Comparison of ENCODE assay signal across 24 cellular contexts in the genomic region with DNA sequence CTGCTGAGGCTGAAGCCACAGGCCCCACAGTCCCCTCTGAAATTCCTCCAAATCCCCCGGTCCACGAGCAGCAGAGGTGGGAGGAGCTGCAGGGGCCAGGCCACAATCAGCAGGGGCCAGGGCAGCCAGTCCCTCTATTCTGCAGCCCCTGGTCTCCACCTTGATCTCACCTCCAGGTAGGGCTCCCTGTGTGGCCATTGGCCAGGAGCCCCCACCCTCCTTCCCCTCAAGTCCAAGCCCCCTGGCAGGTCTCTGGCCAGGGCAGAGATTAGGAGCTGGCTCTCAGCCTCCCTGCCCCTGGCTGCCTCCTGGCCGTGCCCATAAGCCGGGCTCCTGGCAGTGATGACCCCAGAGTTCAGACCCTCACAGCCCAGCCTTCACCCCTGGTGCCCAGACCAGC. TPM values are rescaled to one million over a fixed set of nuclear protein-coding genes. Genes with fewer than 3 reads are reported as not detected.
"Had no signal": no experiment of that assay in that cellular context is flagged by ENCODE, and none has a peak within 500 bp of the region (broad histone marks: within the 10 kb centered on the region; RNA-seq: fewer than 3 reads in every experiment).

No MANE protein-coding gene starts in this region.

- H3K4me2 ChIP-seq: KMS-11, PC-9 had no signal

- DNase-seq: IMR-90, Kasumi-1, MM.1S, NCI-H1092 treated with DMSO at 0.1 percent for 48 hours, NCI-H1436, NCI-H187, NCI-H2029, NCI-H2081 treated with DMSO at 0.1 percent for 48 hours, NCI-H2171, NCI-H226, NCI-H446, NCI-H510A, NCI-H524 treated with DMSO at 0.1 percent for 48 hours, NCI-H69, NCI-H774, PC-9, Peyer's patch, SHP77 treated with DMSO at 0.1 percent for 48 hours, SJCRH30 had no signal

- H3K9me3 ChIP-seq: Peyer's patch, SJCRH30 had no signal

- H3K4me1 ChIP-seq: SJCRH30 had no signal

- H3K36me3 ChIP-seq: Peyer's patch, SJCRH30 had no signal

- ATAC-seq: Right ventricle myocardium inferior, SK-N-SH treated with all-trans-retinoic acid at 6 μM for 48 hours had no signal

- H3K9ac ChIP-seq: KMS-11 had no signal

- H2AFZ ChIP-seq: PC-9 had no signal

- H3K4me3 ChIP-seq: PC-9, Peyer's patch, SJCRH30 had no signal

- H3K27ac ChIP-seq: KMS-11, PC-9, Peyer's patch, SJCRH30 had no signal

RNA-seq across cellular contexts. Expression of a gene that starts 54.5 kb away (rescaled TPM):
- total RNA-seq: IMR-90, M059J, PC-9, Peyer's patch, Right ventricle myocardium inferior, RPMI7951 had no signal
- polyA plus RNA-seq: IMR-90 had no signal
